1 cellular context compared by ENCODE assay signal in genomic region chr2:17231425-17231965, GRCh38.
TF ChIP-seq lines count a peak whose summit lies in the region.

No MANE protein-coding gene starts in this region.

TF ChIP-seq in K562, 482 proteins besides CTCF, POLR2A, EP300 and RAD21 (continued from another document):
- TF ChIP-seq HINFP (tag; conservative IDR thresholded peaks at IDR 0.05; ENCODE audit: low read depth) (no peak), ARID1B (IDR thresholded peaks at IDR 0.05) (peak; percentile 51), WHSC1 (IDR thresholded peaks at IDR 0.05; ENCODE audit: low read length) (no peak), XRCC5 (IDR thresholded peaks at IDR 0.05; ENCODE audit: low read depth, low read length) (no peak), TEAD4 (IDR thresholded peaks at IDR 0.05; ENCODE audit: low read length) (peak; percentile 47), TEAD4 (CRISPR knock-in tag; IDR thresholded peaks at IDR 0.05; ENCODE audit: borderline replicate concordance) (no peak), MIER1 (IDR thresholded peaks at IDR 0.05; ENCODE audit: low read depth) (peak; percentile 69; the same call in 1 of the 2 replicates), ZEB2 (IDR thresholded peaks at IDR 0.05) (no peak), NCOR1 (IDR thresholded peaks at IDR 0.05) (peak; percentile 23; the same call in 1 of the 2 replicates), TAL1 (IDR thresholded peaks at IDR 0.05) (peak; percentile 42; the same call in 1 of the 2 replicates), BCL6 (CRISPR knock-in tag; IDR thresholded peaks at IDR 0.05) (no peak)
TF ChIP-seq in K562: peak in this region for 7.
